10 cellular contexts compared by ENCODE assay signal in the genomic region with DNA sequence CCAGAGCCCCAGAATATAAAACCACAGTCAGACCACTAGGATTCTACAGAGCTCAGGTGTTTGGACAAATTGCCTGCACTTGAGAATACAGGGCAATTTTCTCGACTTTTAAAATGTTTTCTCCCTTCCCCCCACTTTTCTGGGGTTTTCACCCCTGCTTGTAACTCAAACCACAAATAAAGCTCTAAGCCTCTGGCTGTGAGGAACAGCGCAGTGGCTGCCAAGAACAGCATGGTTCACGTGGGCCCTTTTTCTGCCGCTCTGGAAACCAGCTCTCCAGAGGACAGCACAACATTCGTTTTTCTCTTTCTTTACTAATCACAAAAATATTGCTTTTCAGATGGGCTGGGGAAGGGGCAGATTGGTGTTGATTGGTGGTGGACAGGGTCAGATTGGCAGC.
A peak's percentile ranks its signal among the peaks of the same experiment; 100 is the strongest.
DNase-seq lines count a peak whose midpoint lies in the region; ATAC-seq and TF ChIP-seq lines count a peak whose summit lies in the region.
"Had no signal": no experiment of that assay in that cellular context is flagged by ENCODE, and none has a peak within 500 bp of the region (broad histone marks: within the 10 kb centered on the region; RNA-seq: fewer than 3 reads in every experiment).

No MANE protein-coding gene starts in this region.

- peak overlapping the region; percentile 27; the same call in 1 of the 2 replicates for H3K9ac ChIP-seq in DND-41 (ENCODE audit: low read depth, low read length)

- H3K79me2 ChIP-seq in DND-41 (ENCODE audit: insufficient read depth, low read length): no peaks in the 10 kb centered on the region

- CTCF ChIA-PET in Panc1 (lab: Charles Lee): no interaction called here

- DNase-seq in DND-41 (peak; percentile 75), Panc1 (ENCODE audit: low read depth, low spot score) (no peak), fibroblast of gingiva (ENCODE audit: low read depth) (peak; percentile 50), psoas muscle (peak; percentile 29 to 81), germinal center (ENCODE audit: low spot score) (no peak), HK-2 (ENCODE audit: unreplicated experiment) (no peak), globus pallidus (ENCODE audit: low spot score) (no peak)
- DNase-seq in stimulated activated CD4-positive, alpha-beta T cell treated with anti-CD3 and anti-CD28 coated beads, Interleukin-1b, Interleukin-23, amount 100 ng/mL, for 48 hours: no peak
- DNase-seq: NCI-H1417 treated with DMSO at 0.1 percent for 48 hours, retina had no signal

- TF ChIP-seq CTCF in DND-41 (IDR thresholded peaks at IDR 0.05; ENCODE audit: borderline replicate concordance, extremely low read depth, low read length, poor library complexity, severe bottlenecking): no peak
- no peak for TF ChIP-seq CTCF in Panc1 (IDR thresholded peaks at IDR 0.05)
- TF ChIP-seq CTCF in psoas muscle (IDR thresholded peaks at IDR 0.05): no peak

- H3K9me3 ChIP-seq in DND-41 (ENCODE audit: insufficient read depth, low read length, severe bottlenecking) (no peaks in the 10 kb centered on the region), Panc1 (ENCODE audit: control insufficient read depth, insufficient read depth, low read depth, low read length) (0 out of 2 replicates have a peak, but pooled peaks cover 2% of the 10 kb centered on the region), psoas muscle (no peaks in the 10 kb centered on the region)

- H3K4me1 ChIP-seq in DND-41 (ENCODE audit: insufficient read depth, low read length) (peaks cover 28% of the 10 kb centered on the region), Panc1 (ENCODE audit: control insufficient read depth, insufficient read depth, low read length) (peaks cover 45% of the 10 kb centered on the region), psoas muscle (peaks cover 64% of the 10 kb centered on the region)

- intact Hi-C loops in Panc1 (cut with micrococcal nuclease; ENCODE audit: unreplicated experiment) (no loop called here), psoas muscle (cut with DNase I) (no loop called here)

- no TSS peak for BruUV-seq in Panc1 (replicated peaks; lab: Mats Ljungman, UMichigan)

- H3K4me2 ChIP-seq in DND-41 (ENCODE audit: insufficient read depth, low read length): peak overlapping the region; percentile 32

- WGBS in psoas muscle, 3 donors: 18 to 35% (median 22%) methylated on average over 5 of the region's 5 CpGs

- peak; percentile 98 for ATAC-seq in DND-41 (ENCODE audit: insufficient read depth, low read depth)
- ATAC-seq in Panc1: no peak
- ATAC-seq in psoas muscle: peak in 3 of 4 donors; percentile 39 to 68 (median 39)

- peak overlapping the region; percentile 41 for H3K27ac ChIP-seq in DND-41 (ENCODE audit: low read length)
- peak overlapping the region; percentile 81 for H3K27ac ChIP-seq in Panc1 (ENCODE audit: low read length)
- peak overlapping the region; percentile 88 for H3K27ac ChIP-seq in psoas muscle

- no peak overlapping the region for H3K4me3 ChIP-seq in DND-41 (ENCODE audit: low read depth in 1 of 2, low read length in 2 of 2)
- no peak overlapping the region for H3K4me3 ChIP-seq in Panc1 (ENCODE audit: low read depth in 2 of 2, low read length in 2 of 2)
- H3K4me3 ChIP-seq in psoas muscle: no peak overlapping the region

- in situ Hi-C loops in Panc1 (cut with HindIII; ENCODE audit: low pct_unique_long_range_greater_than_20kb, low sequenced_read_pairs): no loop called here

- POLR2A ChIA-PET in Panc1 (lab: Charles Lee): interaction anchor here (1.1 kb wide), 1 partner anchor 14 kb away, joined by 4 read pairs; no protein-coding TSS in a partner anchor

- peak overlapping the region; percentile 20; the same call in 1 of the 2 replicates for H2AFZ ChIP-seq in DND-41 (ENCODE audit: low read depth, low read length)

- H3K27me3 ChIP-seq in DND-41 (ENCODE audit: insufficient read depth, low read length, poor library complexity) (no peaks in the 10 kb centered on the region), Panc1 (ENCODE audit: control insufficient read depth, insufficient read depth, low read length) (no peaks in the 10 kb centered on the region), psoas muscle (ENCODE audit: insufficient read depth in 3 of 3, low read length in 2 of 3) (no peaks in the 10 kb centered on the region)

- H3K36me3 ChIP-seq in DND-41 (ENCODE audit: insufficient read depth, low read length) (no peaks in the 10 kb centered on the region), Panc1 (ENCODE audit: control insufficient read depth, insufficient read depth, low read length) (no peaks in the 10 kb centered on the region), psoas muscle (ENCODE audit: insufficient read depth in 1 of 2, low read depth in 1 of 2) (no peaks in the 10 kb centered on the region)

- H4K20me1 ChIP-seq in DND-41 (ENCODE audit: insufficient read depth, low read length): no peaks in the 10 kb centered on the region

Comparison
In these comparisons a context has a peak if more than half of its experiments do, and no peak if none do; other contexts are left out.
1. DNase-seq: peak in DND-41 (single experiment), fibroblast of gingiva (single experiment) and psoas muscle (2 of 2); none in Panc1 (single experiment), stimulated activated CD4-positive, alpha-beta T cell treated with anti-CD3 and anti-CD28 coated beads, Interleukin-1b, Interleukin-23, amount 100 ng/mL, for 48 hours (single experiment), germinal center (single experiment), HK-2 (single experiment) and globus pallidus (single experiment).
2. Peak in every context shown above with its lines, with median percentiles within 50 percentile points of each other: H3K27ac ChIP-seq.